15 cellular contexts compared by ENCODE assay signal in the genomic region with DNA sequence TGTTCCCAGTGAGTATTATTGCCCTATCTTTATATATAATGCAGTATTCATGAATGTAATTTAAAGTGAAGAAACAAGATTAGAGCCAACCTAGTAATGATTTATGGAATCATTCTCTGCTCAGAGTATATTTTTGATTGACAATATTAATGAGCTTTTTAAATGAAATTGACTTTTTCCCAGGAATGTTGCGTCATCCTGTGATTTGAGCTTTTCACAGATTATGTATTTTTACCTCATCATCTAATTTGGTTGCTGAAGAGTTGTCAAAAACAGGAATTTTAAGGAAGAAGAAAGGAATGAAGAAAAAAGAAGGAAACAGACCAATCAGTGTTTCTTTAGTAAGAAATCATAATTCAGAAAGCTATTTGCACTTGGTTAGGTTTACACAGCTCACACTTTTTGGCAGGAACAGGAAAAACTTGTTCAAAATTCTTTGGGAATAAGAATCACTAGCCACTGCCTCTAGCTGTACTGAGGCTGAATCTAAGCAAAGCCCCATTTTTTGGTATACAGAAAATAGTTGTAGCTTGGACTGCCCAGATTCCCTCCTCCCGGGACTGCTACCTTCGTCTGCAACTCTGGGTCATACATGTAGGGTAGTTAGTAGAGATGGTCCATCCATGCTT. TPM values are rescaled to one million over a fixed set of nuclear protein-coding genes. Genes with fewer than 3 reads are reported as not detected.
DNase-seq lines count a peak whose midpoint lies in the region; ATAC-seq, FAIRE-seq and TF ChIP-seq lines count a peak whose summit lies in the region.
"Had no signal": no experiment of that assay in that cellular context is flagged by ENCODE, and none has a peak within 500 bp of the region (broad histone marks: within the 10 kb centered on the region; RNA-seq: fewer than 3 reads in every experiment).

No MANE protein-coding gene starts in this region.

- BruUV-seq in IMR-90 (replicated peaks; lab: Mats Ljungman, UMichigan) = no TSS peak
- no TSS peak for BruUV-seq in PC-3 (replicated peaks; lab: Mats Ljungman, UMichigan)

- H3K4me1 ChIP-seq in IMR-90 (ENCODE audit: control insufficient read depth, insufficient read depth, low read length) (no peaks in the 10 kb centered on the region), PC-3 (ENCODE audit: insufficient read depth, low read length) (peaks cover 7% of the 10 kb centered on the region; the same call in 1 of the 2 replicates), H1 (replicated peaks in 1 of 4; ENCODE audit: control insufficient read depth in 3 of 4, insufficient read depth in 4 of 4, low read length in 3 of 4) (no peaks in the 10 kb centered on the region)

- no peak overlapping the region for H3K4ac ChIP-seq in IMR-90 (ENCODE audit: low read depth, low read length)
- H3K4ac ChIP-seq in H1 (replicated peaks; ENCODE audit: insufficient read length, low read depth, low read length) = no peak overlapping the region

- dilution Hi-C loops in IMR-90 (cut with HindIII; ENCODE audit: low sequenced_read_pairs, unreplicated experiment) = no loop called here

- no peak overlapping the region for H2AK9ac ChIP-seq in IMR-90 (replicated peaks; ENCODE audit: low read depth, low read length, poor library complexity)

- H2AFZ ChIP-seq in IMR-90 (replicated peaks; ENCODE audit: low read length, poor library complexity) (no peak overlapping the region), PC-3 (ENCODE audit: low read length) (no peak overlapping the region), H1 (ENCODE audit: low read length) (no peak overlapping the region)

- H3K27me3 ChIP-seq in IMR-90 (ENCODE audit: control insufficient read depth, insufficient read depth, low read length) (no peaks in the 10 kb centered on the region), PC-3 (ENCODE audit: low read length) (no peaks in the 10 kb centered on the region), H1 (replicated peaks in 1 of 4; ENCODE audit: control insufficient read depth in 3 of 4, extremely low read depth in 1 of 4, insufficient read depth in 3 of 4, low read length in 3 of 4) (no peaks in the 10 kb centered on the region)

- in situ Hi-C loops in IMR-90 (cut with MboI; ENCODE audit: low sequenced_read_pairs) = no loop called here

- H3K9me1 ChIP-seq in IMR-90 (ENCODE audit: insufficient read depth, low read length) = no peaks in the 10 kb centered on the region

- H4K8ac ChIP-seq in IMR-90 (ENCODE audit: low read depth in 2 of 2, low read length in 2 of 2) (no peak overlapping the region), H1 (ENCODE audit: extremely low read depth, insufficient read depth, low read length) (no peak overlapping the region)

- H3K36me3 ChIP-seq in IMR-90 (ENCODE audit: control insufficient read depth, insufficient read depth, low read length) = peaks cover 18% of the 10 kb centered on the region
- H3K36me3 ChIP-seq in PC-3 (ENCODE audit: low read depth, low read length) = peaks cover 39% of the 10 kb centered on the region
- H3K36me3 ChIP-seq in H1 (ENCODE audit: control insufficient read depth in 2 of 4, insufficient read depth in 4 of 4, low read length in 3 of 4) = peaks cover 0 to 17% (median 2%) of the 10 kb centered on the region in 4 experiments; a peak in 5 of 8 replicates

- no peak overlapping the region for H2BK12ac ChIP-seq in H1 (ENCODE audit: low read depth, low read length)

- no peak overlapping the region for H3K4me3 ChIP-seq in IMR-90 (ENCODE audit: insufficient read depth, low read depth, low read length)
- no peak overlapping the region for H3K4me3 ChIP-seq in PC-3 (ENCODE audit: low read length)
- H3K4me3 ChIP-seq in H1 (ENCODE audit: extremely low read depth in 1 of 4, insufficient read depth in 2 of 4, low read depth in 3 of 4, low read length in 4 of 4) = no peak overlapping the region

- H2BK15ac ChIP-seq in IMR-90 (ENCODE audit: low read depth, low read length) (no peak overlapping the region), H1 (ENCODE audit: low read length) (no peak overlapping the region)

- H3F3A ChIP-seq in PC-3 (ENCODE audit: low read length, unreplicated experiment) = no peaks in the 10 kb centered on the region

- no peak overlapping the region for H3K4me2 ChIP-seq in IMR-90 (ENCODE audit: low read depth, low read length)
- H3K4me2 ChIP-seq in PC-3 (ENCODE audit: low read length) = no peak overlapping the region
- no peak overlapping the region for H3K4me2 ChIP-seq in H1 (ENCODE audit: insufficient read depth in 1 of 2, low read depth in 2 of 2, low read length in 2 of 2)

- H2BK120ac ChIP-seq in IMR-90 (ENCODE audit: low read depth, low read length) = no peak overlapping the region
- H2BK120ac ChIP-seq in H1 (replicated peaks; ENCODE audit: low read depth, low read length) = no peak overlapping the region

- H3K14ac ChIP-seq in IMR-90 (replicated peaks; ENCODE audit: low read depth, low read length) (no peak overlapping the region), H1 (ENCODE audit: insufficient read length) (no peak overlapping the region)

- 0 out of 4 replicates have a peak, but pooled peaks cover 0 to 5% of the 10 kb centered on the region in 2 experiments for H3K79me1 ChIP-seq in IMR-90 (ENCODE audit: low read depth in 1 of 2, low read length in 2 of 2)
- no peaks in the 10 kb centered on the region for H3K79me1 ChIP-seq in H1 (ENCODE audit: low read depth, low read length)

- no peaks in the 10 kb centered on the region for H3K79me2 ChIP-seq in PC-3 (ENCODE audit: low read length)
- no peaks in the 10 kb centered on the region for H3K79me2 ChIP-seq in H1 (ENCODE audit: control insufficient read depth in 1 of 2, insufficient read depth in 2 of 2, low read length in 2 of 2)

- no peak overlapping the region for H3K56ac ChIP-seq in IMR-90 (ENCODE audit: extremely low read depth, insufficient read depth, low read length)
- no peak overlapping the region for H3K56ac ChIP-seq in H1 (replicated peaks; ENCODE audit: insufficient read length, low read depth, low read length)

- no peaks in the 10 kb centered on the region for H3K9me2 ChIP-seq in PC-3 (replicated peaks; ENCODE audit: low read length)

- no peaks in the 10 kb centered on the region for H3K9me3 Mint-ChIP-seq in stimulated activated effector memory CD8-positive, alpha-beta T cell treated with anti-CD3 and anti-CD28 coated beads, Interleukin-12 subunit alpha, Interleukin-12 subunit beta, amount 100 ng/mL, for 72 hours
- H3K9me3 Mint-ChIP-seq: CD4-positive, alpha-beta T cell had no signal

- H3K36me3 Mint-ChIP-seq in stimulated activated effector memory CD8-positive, alpha-beta T cell treated with anti-CD3 and anti-CD28 coated beads, Interleukin-12 subunit alpha, Interleukin-12 subunit beta, amount 100 ng/mL, for 72 hours = peaks cover 90% of the 10 kb centered on the region

- H3K9ac ChIP-seq in IMR-90 (ENCODE audit: low read depth, low read length) = no peak overlapping the region
- no peak overlapping the region for H3K9ac ChIP-seq in PC-3 (ENCODE audit: low read length)
- no peak overlapping the region for H3K9ac ChIP-seq in H1 (replicated peaks in 1 of 4; ENCODE audit: extremely low read depth in 1 of 4, low read depth in 3 of 4, low read length in 3 of 4)

- no peak overlapping the region for H3K4me3 Mint-ChIP-seq in stimulated activated effector memory CD8-positive, alpha-beta T cell treated with anti-CD3 and anti-CD28 coated beads, Interleukin-12 subunit alpha, Interleukin-12 subunit beta, amount 100 ng/mL, for 72 hours
- H3K4me3 Mint-ChIP-seq: B cell; CD4-positive, alpha-beta T cell had no signal

- no peak for TF ChIP-seq POLR2A in IMR-90 (IDR thresholded peaks at IDR 0.05; ENCODE audit: low read depth, low read length)
- no peak for TF ChIP-seq POLR2A in H1 (IDR thresholded peaks at IDR 0.05; ENCODE audit: control extremely low read depth in 1 of 2, low read depth in 2 of 2, low read length in 2 of 2)

- CTCF ChIA-PET in IMR-90 (lab: Yijun Ruan, JAX) = interaction anchor here (0.6 to 1.4 kb wide), 2 partner anchors 14 to 67 kb away, joined by 3 read pairs; no protein-coding TSS in a partner anchor
- CTCF ChIA-PET in PC-3 (lab: Charles Lee) = interaction anchor here (0.6 kb wide), 1 partner anchor 10 kb away, joined by 3 read pairs; no protein-coding TSS in a partner anchor
- CTCF ChIA-PET in H1 (lab: Charles Lee; ENCODE audit: partially characterized antibody) = interaction anchor here (0.6 to 0.9 kb wide), 2 partner anchors 13 to 420 kb away, joined by 3 to 4 read pairs; no protein-coding TSS in a partner anchor

- H2BK5ac ChIP-seq in IMR-90 (ENCODE audit: low read depth, low read length, poor library complexity, severe bottlenecking) (no peak overlapping the region), H1 (ENCODE audit: low read depth, low read length) (no peak overlapping the region)

- H3K27ac ChIP-seq in IMR-90 (ENCODE audit: insufficient read depth, low read length) (no peak overlapping the region), PC-3 (ENCODE audit: low read length) (no peak overlapping the region), H1 (ENCODE audit: low read depth, low read length) (no peak overlapping the region)
- H3K27ac ChIP-seq: HL-60 had no signal

- no peak overlapping the region for H4K91ac ChIP-seq in IMR-90 (ENCODE audit: insufficient read depth, low read depth, low read length)
- H4K91ac ChIP-seq in H1 (replicated peaks; ENCODE audit: insufficient read length, low read length) = no peak overlapping the region

- H3K9me3 ChIP-seq in IMR-90 (ENCODE audit: control insufficient read depth, insufficient read depth, low read length) (no peaks in the 10 kb centered on the region), PC-3 (ENCODE audit: low read length) (no peaks in the 10 kb centered on the region), H1 (ENCODE audit: insufficient read depth in 2 of 2, low read depth in 1 of 2, low read length in 1 of 2) (no peaks in the 10 kb centered on the region)

- H3K27ac Mint-ChIP-seq in stimulated activated effector memory CD8-positive, alpha-beta T cell treated with anti-CD3 and anti-CD28 coated beads, Interleukin-12 subunit alpha, Interleukin-12 subunit beta, amount 100 ng/mL, for 72 hours = peak overlapping the region; percentile 36
- H3K27ac Mint-ChIP-seq: B cell; CD4-positive, alpha-beta T cell had no signal

- intact Hi-C loops in IMR-90 (cut with micrococcal nuclease) = no loop called here
- intact Hi-C loops in PC-3 (cut with micrococcal nuclease) = no loop called here

- no peaks in the 10 kb centered on the region for H4K20me1 ChIP-seq in IMR-90 (ENCODE audit: insufficient read depth, low read length)
- H4K20me1 ChIP-seq in PC-3 (ENCODE audit: low read length) = no peaks in the 10 kb centered on the region
- no peaks in the 10 kb centered on the region for H4K20me1 ChIP-seq in H1 (replicated peaks in 1 of 2; ENCODE audit: control insufficient read depth in 1 of 2, insufficient read depth in 2 of 2, low read length in 2 of 2)

- ATAC-seq in IMR-90 (ENCODE audit: low read depth) (no peak), PC-3 (peak; percentile 29; the same call in 1 of the 2 replicates), GM21576 (IDR thresholded peaks at IDR 0.05; ENCODE audit: unreplicated experiment) (no peak), HG03439 (IDR thresholded peaks at IDR 0.05; ENCODE audit: unreplicated experiment) (no peak)
- no peak for ATAC-seq in stimulated activated effector memory CD8-positive, alpha-beta T cell treated with anti-CD3 and anti-CD28 coated beads, Interleukin-12 subunit alpha, Interleukin-12 subunit beta, amount 100 ng/mL, for 72 hours
- ATAC-seq: HCT116 had no signal

- WGBS in IMR-90 (ENCODE audit: extremely low coverage in 2 of 2, insufficient read length in 1 of 2), 2 experiments = no CpG with 5 or more reads among the region's 3 CpGs
- WGBS in H1 (ENCODE audit: extremely low coverage in 1 of 2, insufficient coverage in 1 of 2, insufficient read length in 1 of 2, insufficient replicate concordance in 2 of 2, low coverage in 1 of 2, low lambda C conversion rate in 2 of 2, missing lambda C conversion rate in 1 of 2), 2 experiments = 95% methylated on average over 3 of the region's 3 CpGs; no CpG with 5 or more reads in 1 of the 2 experiments

- no peaks in the 10 kb centered on the region for H3K23me2 ChIP-seq in H1 (ENCODE audit: low read depth, low read length)

- H3K4me1 Mint-ChIP-seq in stimulated activated effector memory CD8-positive, alpha-beta T cell treated with anti-CD3 and anti-CD28 coated beads, Interleukin-12 subunit alpha, Interleukin-12 subunit beta, amount 100 ng/mL, for 72 hours = no peaks in the 10 kb centered on the region
- H3K4me1 Mint-ChIP-seq: B cell had no signal

- POLR2A ChIA-PET in IMR-90 (lab: Charles Lee; ENCODE audit: unreplicated experiment) (interaction anchor here (0.7 kb wide), 2 partner anchors 335 to 479 kb away, joined by 3 read pairs; no protein-coding TSS in a partner anchor), PC-3 (lab: Charles Lee; ENCODE audit: unreplicated experiment) (interaction anchor here (1.0 kb wide), 1 partner anchor 68 kb away, joined by 4 read pairs; the partner anchor contains the start of gene CEP135), H1 (lab: Charles Lee; ENCODE audit: partially characterized antibody) (no interaction called here)

- H3K23ac ChIP-seq in IMR-90 (ENCODE audit: low read depth, low read length) (no peak overlapping the region), H1 (ENCODE audit: insufficient read length) (no peak overlapping the region)

- no peak for TF ChIP-seq EP300 in H1 (IDR thresholded peaks at IDR 0.05; ENCODE audit: borderline replicate concordance in 1 of 2, low read depth in 2 of 2, low read length in 2 of 2)

- no peak overlapping the region for H2AK5ac ChIP-seq in IMR-90 (ENCODE audit: low read depth, low read length)
- H2AK5ac ChIP-seq in H1 (ENCODE audit: low read depth, low read length) = no peak overlapping the region

- no peak for FAIRE-seq in H1 (lab: Jason Lieb, UNC)
- FAIRE-seq in frontal cortex (lab: Jason Lieb, UNC) = no peak
- FAIRE-seq: H54 had no signal

- no peak overlapping the region for H4K5ac ChIP-seq in IMR-90 (ENCODE audit: low read depth, low read length)
- H4K5ac ChIP-seq in H1 (ENCODE audit: insufficient read length, low read depth, low read length) = no peak overlapping the region

- TF ChIP-seq CTCF in IMR-90 (conservative IDR thresholded peaks at IDR 0.05; ENCODE audit: low read depth, low read length) (no peak), PC-3 (conservative IDR thresholded peaks at IDR 0.05; ENCODE audit: low read depth, low read length) (no peak), H1 (IDR thresholded peaks at IDR 0.05; ENCODE audit: control extremely low read depth in 1 of 3, insufficient read depth in 1 of 3, low read depth in 1 of 3, low read length in 3 of 3) (no peak)

- TF ChIP-seq RAD21 in IMR-90 (IDR thresholded peaks at IDR 0.05; ENCODE audit: low read length) (no peak), H1 (IDR thresholded peaks at IDR 0.05 in 1 of 2, conservative IDR thresholded peaks at IDR 0.05 in 1 of 2; ENCODE audit: low read depth in 2 of 2, low read length in 2 of 2) (no peak)

- no peak overlapping the region for H3K18ac ChIP-seq in IMR-90 (ENCODE audit: low read depth, low read length)
- no peak overlapping the region for H3K18ac ChIP-seq in H1 (ENCODE audit: extremely low read depth, low read length)

- H2BK20ac ChIP-seq in IMR-90 (ENCODE audit: low read depth, low read length) (no peak overlapping the region), H1 (ENCODE audit: low read length) (no peak overlapping the region)

- DNase-seq in IMR-90 = no peak
- DNase-seq in PC-3 = peak; percentile 50
- no peak for DNase-seq in H1 (ENCODE audit: low read depth in 1 of 2, low spot score in 2 of 2)
- DNase-seq in stimulated activated effector memory CD8-positive, alpha-beta T cell treated with anti-CD3 and anti-CD28 coated beads, Interleukin-12 subunit alpha, Interleukin-12 subunit beta, amount 100 ng/mL, for 72 hours (ENCODE audit: low spot score in 2 of 2) = no peak
- no peak for DNase-seq in frontal cortex (ENCODE audit: low spot score in 2 of 2)
- DNase-seq: C1 segment of cervical spinal cord; Calu3; CD4-positive, alpha-beta T cell; DMS 273 treated with DMSO at 0.1 percent for 48 hours had no signal

RNA-seq across cellular contexts. Expression of gene EXOC1, which starts 27.3 kb away (rescaled TPM):
- total RNA-seq in IMR-90 (2012; rRNA removed) = 47.5 and 49.5 TPM in 2 replicates
- polyA plus RNA-seq in IMR-90 (2012; rRNA removed) = 16.8 and 19.9 TPM in 2 replicates
- 3.0 and 7.7 TPM in 2 replicates for polyA plus RNA-seq in IMR-90 (2012; cell fraction: cytosol; rRNA removed)
- polyA plus RNA-seq in IMR-90 (2012; cell fraction: nucleus; rRNA removed; ENCODE audit: low replicate concordance) = 4.5 and 50.1 TPM in 2 replicates
- 23.7 and 37.4 TPM in 2 replicates for total RNA-seq in PC-3 (2014; rRNA removed)
- total RNA-seq in H1 (2021; fragmentation: NEBNext Ultra II Directional; extraction: Animal tissue kit (Norgen Biotek cat#: 25700)) = 17.7 and 19.6 TPM in 2 replicates
- 4.6 and 5.9 TPM in 2 replicates for polyA plus RNA-seq in H1 (2011; rRNA removed)
- polyA plus RNA-seq in H1 (2011; cell fraction: cytosol; rRNA removed) = 10.4 TPM
- polyA plus RNA-seq in H1 (2011; cell fraction: nucleus; rRNA removed) = 6.5 TPM
- polyA plus RNA-seq in H1 (2012, experiment 1 of 2) = 13.0 to 22.6 TPM (median 14.3 TPM) in 4 replicates
- 0.92 TPM for polyA plus RNA-seq in H1 (2012, experiment 2 of 2)
- 15.3 TPM for polyA plus RNA-seq in H1 (2013, experiment 1 of 2)
- polyA plus RNA-seq in H1 (2013, experiment 2 of 2) = 15.6 TPM
- 14.0 and 22.7 TPM in 2 replicates for polyA minus RNA-seq in H1 (2011; rRNA and poly(A)+ RNA removed)
- 9.2 TPM for polyA minus RNA-seq in H1 (2011; cell fraction: cytosol; rRNA and poly(A)+ RNA removed)
- 18.8 TPM for polyA minus RNA-seq in H1 (2011; cell fraction: nucleus; rRNA and poly(A)+ RNA removed)
- 75.8 TPM for total RNA-seq in frontal cortex
